Comparison of ENCODE assay signal across 8 cellular contexts in genomic region chr6:30493643-30494250, GRCh38. TPM values are rescaled to one million over a fixed set of nuclear protein-coding genes. Genes with fewer than 3 reads are reported as not detected.
DNase-seq lines count a peak whose midpoint lies in the region; ATAC-seq and TF ChIP-seq lines count a peak whose summit lies in the region.

No MANE protein-coding gene starts in this region.

- ATAC-seq in HG03571 (IDR thresholded peaks at IDR 0.05; ENCODE audit: unreplicated experiment) = no peak

- CTCF ChIA-PET in RWPE1 (lab: Yijun Ruan, JAX) = interaction anchor here (0.6 to 1.4 kb wide), 3 partner anchors 40 to 50 kb away, joined by 4 to 6 read pairs (median 5); no protein-coding TSS in a partner anchor

- H3K27ac ChIP-seq in RWPE1 = peak overlapping the region; percentile 33; the same call in 1 of the 2 replicates

- POLR2A ChIA-PET in RWPE1 (lab: Yijun Ruan, JAX; ENCODE audit: low non-redundant PET) = interaction anchor here (0.5 kb wide), 1 partner anchor 237 kb away, joined by 18 read pairs; no protein-coding TSS in a partner anchor

- DNase-seq in GM12865 (ENCODE audit: low read depth) (peak; percentile 63), RWPE1 (ENCODE audit: low spot score) (no peak), osteocyte (ENCODE audit: extremely low spot score, unreplicated experiment) (peak; percentile 74), D341Med (ENCODE audit: low spot score) (no peak), NCI-H2029 treated with DMSO at 0.1 percent for 48 hours (lab: John Stamatoyannopoulos, UW) (no peak), 8988T (no peak)
- DNase-seq in central memory CD4-positive, alpha-beta T cell = peak; percentile 34

- H3K4me3 Mint-ChIP-seq in osteocyte (ENCODE audit: unreplicated experiment) = no peak overlapping the region

- peaks cover 22% of the 10 kb centered on the region for H3K4me1 Mint-ChIP-seq in osteocyte (ENCODE audit: unreplicated experiment)

- H3K27ac Mint-ChIP-seq in osteocyte (ENCODE audit: unreplicated experiment) = no peak overlapping the region

- H3K4me3 ChIP-seq in GM12865 (ENCODE audit: low read depth, low read length) = no peak overlapping the region

- H3K27me3 Mint-ChIP-seq in osteocyte (ENCODE audit: unreplicated experiment) = no peaks in the 10 kb centered on the region

- H3K9me3 Mint-ChIP-seq in osteocyte (ENCODE audit: unreplicated experiment) = no peaks in the 10 kb centered on the region

- H3K36me3 Mint-ChIP-seq in osteocyte (ENCODE audit: unreplicated experiment) = peaks cover 33% of the 10 kb centered on the region

- TF ChIP-seq CTCF in GM12865 (IDR thresholded peaks at IDR 0.05; ENCODE audit: insufficient read depth, low read depth, low read length, missing control alignments) (peak; percentile 35), RWPE1 (conservative IDR thresholded peaks at IDR 0.05; ENCODE audit: low read depth) (no peak), osteocyte (IDR thresholded peaks at IDR 0.05) (no peak)

RNA-seq across cellular contexts. Expression of gene HLA-E, which starts 4.4 kb away (rescaled TPM):
- 170 and 174 TPM in 2 replicates for total RNA-seq in osteocyte

Comparison
In these comparisons a context has a peak if more than half of its experiments do, and no peak if none do; other contexts are left out.
1. DNase-seq: peak in GM12865 (single experiment), central memory CD4-positive, alpha-beta T cell (single experiment) and osteocyte (single experiment); none in RWPE1 (single experiment), D341Med (single experiment), NCI-H2029 treated with DMSO at 0.1 percent for 48 hours (single experiment) and 8988T (single experiment).